14 cellular contexts compared by ENCODE assay signal in the genomic region with DNA sequence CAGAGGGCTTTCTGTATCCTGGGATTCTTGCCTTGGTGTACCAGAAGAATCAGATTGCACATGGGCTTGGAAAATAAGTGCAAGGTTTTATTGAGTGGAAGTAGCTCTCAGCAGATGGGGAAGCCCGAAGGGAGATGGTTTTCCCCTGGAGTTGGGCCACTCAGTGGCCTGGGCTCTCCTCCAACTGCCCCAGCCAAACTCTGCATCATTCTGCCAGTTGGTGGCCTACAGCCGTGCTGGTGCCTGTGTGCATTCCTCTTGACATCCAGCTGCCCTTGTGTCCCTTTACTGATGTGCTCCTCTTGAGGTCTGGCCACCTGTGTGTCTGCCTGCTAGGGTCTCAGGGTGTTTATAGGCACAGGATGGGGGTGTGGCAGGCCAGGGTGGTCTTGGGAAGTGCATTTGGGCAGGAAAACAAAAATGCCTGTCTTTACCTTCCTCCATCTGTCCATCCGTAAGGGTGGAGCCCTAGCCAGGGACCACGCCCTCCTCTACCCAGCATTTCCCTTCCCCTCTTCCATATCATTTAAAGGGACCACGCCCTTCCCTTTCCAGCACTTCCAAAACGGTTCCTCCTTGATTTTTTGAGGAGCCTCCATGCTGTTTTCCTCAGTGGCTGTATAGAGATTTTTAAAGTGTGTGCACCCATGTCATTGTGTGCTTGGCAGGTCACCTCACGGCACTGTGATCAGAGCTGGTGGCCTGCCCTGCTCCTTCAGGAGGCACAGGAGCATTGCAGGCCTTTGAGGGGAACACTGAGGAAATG. TPM values are rescaled to one million over a fixed set of nuclear protein-coding genes. Genes with fewer than 3 reads are reported as not detected.
DNase-seq lines count a peak whose midpoint lies in the region; ATAC-seq, FAIRE-seq and TF ChIP-seq lines count a peak whose summit lies in the region.
"Had no signal": no experiment of that assay in that cellular context is flagged by ENCODE, and none has a peak within 500 bp of the region (broad histone marks: within the 10 kb centered on the region; RNA-seq: fewer than 3 reads in every experiment).

No MANE protein-coding gene starts in this region.

- no peaks in the 10 kb centered on the region for H3K79me2 ChIP-seq in HepG2 (ENCODE audit: insufficient read depth, low read length)

- no peak for TF ChIP-seq EP300 in HepG2 (IDR thresholded peaks at IDR 0.05; ENCODE audit: low read depth in 2 of 2, low read length in 2 of 2)
- TF ChIP-seq EP300 in HepG2 (CRISPR knock-in tag; IDR thresholded peaks at IDR 0.05; ENCODE audit: borderline replicate concordance), result no peak

- 60% methylated on average over 5 of the region's 7 CpGs for WGBS in right lobe of liver (ENCODE audit: insufficient coverage, low coverage, low lambda C conversion rate, missing lambda C conversion rate)
- 90% methylated on average over 7 of the region's 7 CpGs for WGBS in HepG2 (ENCODE audit: low lambda C conversion rate)

- H2AFZ ChIP-seq in HepG2 (ENCODE audit: low read length), result no peak overlapping the region
- H2AFZ ChIP-seq: GM23338 had no signal

- no peaks in the 10 kb centered on the region for H4K20me1 ChIP-seq in HepG2 (ENCODE audit: insufficient read depth, low read length)

- no TSS peak for BruUV-seq in HepG2 (replicated peaks; lab: Mats Ljungman, UMichigan)

- no peak overlapping the region for H3K27ac Mint-ChIP-seq in type B pancreatic cell
- H3K27ac Mint-ChIP-seq: activated naive CD8-positive, alpha-beta T cell treated with anti-CD3 and anti-CD28 coated beads, Interleukin-2, amount 10 ng/mL, durations not matched to agents 7 days and 5 days; GM23338; T-cell had no signal

- TF ChIP-seq POLR2A in right lobe of liver (IDR thresholded peaks at IDR 0.05) (no peak), HepG2 (IDR thresholded peaks at IDR 0.05; ENCODE audit: insufficient read depth in 1 of 2, low read depth in 2 of 2, low read length in 2 of 2) (no peak)

- ATAC-seq in right lobe of liver (peak; percentile 38 to 87 (median 70)), HepG2 (no peak), left lobe of liver (peak; percentile 73)
- ATAC-seq: GM23338, T-cell had no signal

- no peaks in the 10 kb centered on the region for H3K9me3 Mint-ChIP-seq in type B pancreatic cell
- H3K9me3 Mint-ChIP-seq: activated naive CD8-positive, alpha-beta T cell treated with anti-CD3 and anti-CD28 coated beads, Interleukin-2, amount 10 ng/mL, durations not matched to agents 7 days and 5 days; GM23338; T-cell had no signal

- H3K4me3 ChIP-seq in right lobe of liver (no peak overlapping the region), HepG2 (replicated peaks in 1 of 3; ENCODE audit: insufficient read depth in 1 of 3, low read depth in 2 of 3, low read length in 3 of 3) (no peak overlapping the region), choroid plexus epithelial cell (ENCODE audit: low read depth, low read length) (no peak overlapping the region)
- H3K4me3 ChIP-seq: GM23338 had no signal

- H3K27ac ChIP-seq in right lobe of liver (no peak overlapping the region), HepG2 (ENCODE audit: extremely low read length, insufficient read depth, low read length) (no peak overlapping the region)

- H3K9ac ChIP-seq in HepG2 (ENCODE audit: insufficient read depth, low read depth, low read length), result no peak overlapping the region

- intact Hi-C loops in right lobe of liver (cut with DNase I), result no loop called here
- intact Hi-C loops in HepG2 (cut with micrococcal nuclease; ENCODE audit: unreplicated experiment), result no loop called here

- CTCF ChIA-PET in HepG2 (lab: Yijun Ruan, JAX; ENCODE audit: low intra/inter-chr PET ratio, low total read pairs), result no interaction called here

- H3K4me1 ChIP-seq in right lobe of liver, result peaks cover 0 to 30% (median 0%) of the 10 kb centered on the region in 4 donors
- no peaks in the 10 kb centered on the region for H3K4me1 ChIP-seq in HepG2 (ENCODE audit: insufficient read depth, low read length)

- no peaks in the 10 kb centered on the region for H3K4me1 Mint-ChIP-seq in type B pancreatic cell (ENCODE audit: unreplicated experiment)
- H3K4me1 Mint-ChIP-seq: GM23338 had no signal

- TF ChIP-seq CTCF in right lobe of liver (IDR thresholded peaks at IDR 0.05) (no peak), HepG2 (CRISPR knock-in tag; IDR thresholded peaks at IDR 0.05) (no peak), choroid plexus epithelial cell (conservative IDR thresholded peaks at IDR 0.05; ENCODE audit: low read depth, low read length) (no peak), type B pancreatic cell (conservative IDR thresholded peaks at IDR 0.05) (no peak)

- no peaks in the 10 kb centered on the region for H3K27me3 Mint-ChIP-seq in type B pancreatic cell
- H3K27me3 Mint-ChIP-seq: activated naive CD8-positive, alpha-beta T cell treated with anti-CD3 and anti-CD28 coated beads, Interleukin-2, amount 10 ng/mL, durations not matched to agents 7 days and 5 days; T-cell had no signal

- H3K9me3 ChIP-seq in right lobe of liver (no peaks in the 10 kb centered on the region), HepG2 (ENCODE audit: low read length) (no peaks in the 10 kb centered on the region)

- in situ Hi-C loops in HepG2 (cut with HindIII; ENCODE audit: extremely low pct_ligation_motif_present, low pct_unique_long_range_greater_than_20kb), result no loop called here

- POLR2A ChIA-PET in HepG2 (lab: Yijun Ruan, JAX), result no interaction called here

- peaks cover 7% of the 10 kb centered on the region for H3K36me3 Mint-ChIP-seq in type B pancreatic cell

- no peak overlapping the region for H3K4me3 Mint-ChIP-seq in type B pancreatic cell
- H3K4me3 Mint-ChIP-seq: activated naive CD8-positive, alpha-beta T cell treated with anti-CD3 and anti-CD28 coated beads, Interleukin-2, amount 10 ng/mL, durations not matched to agents 7 days and 5 days; GM23338; T-cell had no signal

- no peak for FAIRE-seq in HepG2 (lab: Jason Lieb, UNC)
- FAIRE-seq: endometrium had no signal

- H3K4me2 ChIP-seq in HepG2 (ENCODE audit: low read depth, low read length), result no peak overlapping the region
- H3K4me2 ChIP-seq: GM23338 had no signal

- DNase-seq in right lobe of liver (no peak), HepG2 (ENCODE audit: low spot score) (no peak), choroid plexus epithelial cell (ENCODE audit: low read depth) (peak; percentile 18), left lobe of liver (ENCODE audit: low spot score) (no peak), SHP77 treated with DMSO at 0.1 percent for 48 hours (lab: John Stamatoyannopoulos, UW) (no peak), type B pancreatic cell (ENCODE audit: extremely low spot score, unreplicated experiment) (no peak), GOT3 (lab: John Stamatoyannopoulos, UW) (no peak)
- no peak for DNase-seq in effector CD4-positive, alpha-beta T cell
- DNase-seq: activated CD4-positive, alpha-beta T cell treated with anti-CD3 and anti-CD28 coated beads, Interleukin-2, amount 50 U/mL, for 48 hours; activated naive CD8-positive, alpha-beta T cell treated with anti-CD3 and anti-CD28 coated beads, Interleukin-2, amount 10 ng/mL, durations not matched to agents 7 days and 5 days; GDM1; T-cell had no signal

- TF ChIP-seq RAD21 in HepG2 (CRISPR knock-in tag; IDR thresholded peaks at IDR 0.05), result no peak

- H3K27me3 ChIP-seq in right lobe of liver (no peaks in the 10 kb centered on the region), HepG2 (ENCODE audit: control insufficient read depth in 1 of 2, insufficient read depth in 2 of 2, low read length in 2 of 2) (no peaks in the 10 kb centered on the region)

- H3K36me3 ChIP-seq in right lobe of liver (peaks cover 0 to 17% (median 0%) of the 10 kb centered on the region in 4 donors), HepG2 (replicated peaks in 1 of 2; ENCODE audit: control insufficient read depth in 1 of 2, insufficient read depth in 2 of 2, low read length in 2 of 2) (peaks cover 18 to 55% of the 10 kb centered on the region in 2 experiments; a peak in 4 of 5 replicates)

RNA-seq across cellular contexts. Expression of gene SNAP47, which starts 18.9 kb away (rescaled TPM):
- total RNA-seq in right lobe of liver (10 to 100 TPM; 15.2 to 32.5 (median 24.8) TPM), HepG2 (2016; rRNA removed; fragmentation: Illumina TruSeq; extraction: Trizol) (25.1 and 25.8 TPM in 2 replicates), left lobe of liver (35.8 TPM), type B pancreatic cell (ENCODE audit: low replicate concordance) (32.4 and 46.2 TPM in 2 replicates)
- total RNA-seq in HepG2 (2016; cell fraction: cytosol; rRNA removed; fragmentation: Illumina TruSeq; extraction: Trizol; ENCODE audit: low read depth), result 10.1 and 13.3 TPM in 2 replicates
- 25.5 and 25.8 TPM in 2 replicates for total RNA-seq in HepG2 (2016; cell fraction: insoluble cytoplasmic fraction; rRNA removed; fragmentation: Illumina TruSeq; extraction: Trizol)
- total RNA-seq in HepG2 (2016; cell fraction: membrane; rRNA removed; fragmentation: Illumina TruSeq; extraction: Trizol), result 17.9 and 18.3 TPM in 2 replicates
- total RNA-seq in HepG2 (2016; cell fraction: nucleus; rRNA removed; fragmentation: Illumina TruSeq; extraction: Trizol), result 20.5 and 21.5 TPM in 2 replicates
- 13.6 and 14.1 TPM in 2 replicates for polyA plus RNA-seq in HepG2 (2011; rRNA removed)
- polyA plus RNA-seq in HepG2 (2011; cell fraction: cytosol; rRNA removed), result 16.8 and 19.5 TPM in 2 replicates
- polyA plus RNA-seq in HepG2 (2011; cell fraction: nucleus; rRNA removed), result 19.8 and 20.7 TPM in 2 replicates
- polyA plus RNA-seq in HepG2 (2012), result 12.1 and 15.6 TPM in 2 replicates
- 4.7 and 6.2 TPM in 2 replicates for polyA plus RNA-seq in HepG2 (2016; cell fraction: cytosol; fragmentation: Illumina TruSeq; extraction: Trizol; ENCODE audit: low read depth)
- 19.4 and 24.0 TPM in 2 replicates for polyA plus RNA-seq in HepG2 (2016; cell fraction: insoluble cytoplasmic fraction; fragmentation: Illumina TruSeq; extraction: Trizol; ENCODE audit: low read depth)
- 10.9 and 11.7 TPM in 2 replicates for polyA plus RNA-seq in HepG2 (2016; cell fraction: membrane; fragmentation: Illumina TruSeq; extraction: Trizol; ENCODE audit: low read depth)
- 19.3 and 22.0 TPM in 2 replicates for polyA plus RNA-seq in HepG2 (2016; cell fraction: nucleus; fragmentation: Illumina TruSeq; extraction: Trizol; ENCODE audit: insufficient read depth, low read depth)
- 16.8 and 27.2 TPM in 2 replicates for polyA minus RNA-seq in HepG2 (2011; rRNA and poly(A)+ RNA removed; ENCODE audit: low replicate concordance)
- 8.8 and 9.6 TPM in 2 replicates for polyA minus RNA-seq in HepG2 (2011; cell fraction: cytosol; rRNA and poly(A)+ RNA removed)
- polyA minus RNA-seq in HepG2 (2011; cell fraction: nucleus; rRNA and poly(A)+ RNA removed), result 30.3 and 36.4 TPM in 2 replicates

RNA-seq across cellular contexts. Expression of gene JMJD4, which starts 19.1 kb away (rescaled TPM):
- 10 to 100 TPM in 2 of 6 experiments, 1 to 10 TPM in 4; 7.2 to 17.7 (median 9.5) TPM for total RNA-seq in right lobe of liver
- total RNA-seq in HepG2 (2016; rRNA removed; fragmentation: Illumina TruSeq; extraction: Trizol), result 23.0 and 29.0 TPM in 2 replicates
- total RNA-seq in HepG2 (2016; cell fraction: cytosol; rRNA removed; fragmentation: Illumina TruSeq; extraction: Trizol; ENCODE audit: low read depth), result 10.5 and 13.6 TPM in 2 replicates
- 21.9 and 31.1 TPM in 2 replicates for total RNA-seq in HepG2 (2016; cell fraction: insoluble cytoplasmic fraction; rRNA removed; fragmentation: Illumina TruSeq; extraction: Trizol)
- total RNA-seq in HepG2 (2016; cell fraction: membrane; rRNA removed; fragmentation: Illumina TruSeq; extraction: Trizol), result 18.8 and 21.7 TPM in 2 replicates
- total RNA-seq in HepG2 (2016; cell fraction: nucleus; rRNA removed; fragmentation: Illumina TruSeq; extraction: Trizol), result 21.3 and 26.3 TPM in 2 replicates
- 10.2 and 17.3 TPM in 2 replicates for polyA plus RNA-seq in HepG2 (2011; rRNA removed)
- polyA plus RNA-seq in HepG2 (2011; cell fraction: cytosol; rRNA removed), result 10.6 and 14.3 TPM in 2 replicates
- polyA plus RNA-seq in HepG2 (2011; cell fraction: nucleus; rRNA removed), result 44.8 and 46.2 TPM in 2 replicates
- polyA plus RNA-seq in HepG2 (2012), result 9.4 and 10.9 TPM in 2 replicates
- polyA plus RNA-seq in HepG2 (2016; cell fraction: cytosol; fragmentation: Illumina TruSeq; extraction: Trizol; ENCODE audit: low read depth), result 7.9 and 10.7 TPM in 2 replicates
- polyA plus RNA-seq in HepG2 (2016; cell fraction: insoluble cytoplasmic fraction; fragmentation: Illumina TruSeq; extraction: Trizol; ENCODE audit: low read depth), result 18.0 and 18.7 TPM in 2 replicates
- 11.6 and 12.6 TPM in 2 replicates for polyA plus RNA-seq in HepG2 (2016; cell fraction: membrane; fragmentation: Illumina TruSeq; extraction: Trizol; ENCODE audit: low read depth)
- 23.9 and 25.0 TPM in 2 replicates for polyA plus RNA-seq in HepG2 (2016; cell fraction: nucleus; fragmentation: Illumina TruSeq; extraction: Trizol; ENCODE audit: insufficient read depth, low read depth)
- polyA minus RNA-seq in HepG2 (2011; rRNA and poly(A)+ RNA removed; ENCODE audit: low replicate concordance), result 88.6 and 93.9 TPM in 2 replicates
- 9.8 and 14.0 TPM in 2 replicates for polyA minus RNA-seq in HepG2 (2011; cell fraction: cytosol; rRNA and poly(A)+ RNA removed)
- 62.1 and 65.3 TPM in 2 replicates for polyA minus RNA-seq in HepG2 (2011; cell fraction: nucleus; rRNA and poly(A)+ RNA removed)
- 10.3 TPM for total RNA-seq in left lobe of liver
- 23.5 and 25.4 TPM in 2 replicates for total RNA-seq in type B pancreatic cell (ENCODE audit: low replicate concordance)
